10 cellular contexts compared by ENCODE assay signal in the genomic region with DNA sequence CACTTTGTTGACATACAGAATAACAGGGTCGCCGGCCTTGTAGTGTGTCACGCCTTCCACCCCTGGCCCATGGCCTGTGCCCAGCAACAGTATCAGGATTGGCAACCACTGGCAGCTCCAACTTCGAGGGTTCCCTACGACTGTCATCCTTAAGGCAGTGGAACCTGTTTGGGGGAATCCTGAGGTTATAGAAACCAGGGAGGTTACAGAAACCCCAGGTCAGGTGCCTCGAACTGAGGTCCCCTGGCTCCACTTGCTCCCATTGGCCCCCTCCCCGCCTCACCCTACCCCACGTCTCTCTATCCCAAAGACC. TPM values are rescaled to one million over a fixed set of nuclear protein-coding genes. Genes with fewer than 3 reads are reported as not detected.
A peak's percentile ranks its signal among the peaks of the same experiment; 100 is the strongest.
DNase-seq lines count a peak whose midpoint lies in the region; ATAC-seq and TF ChIP-seq lines count a peak whose summit lies in the region.
"Had no signal": no experiment of that assay in that cellular context is flagged by ENCODE, and none has a peak within 500 bp of the region (broad histone marks: within the 10 kb centered on the region; RNA-seq: fewer than 3 reads in every experiment).

No MANE protein-coding gene starts in this region.

- intact Hi-C loops in breast epithelium (cut with DNase I; ENCODE audit: low total_unique reads) (no loop called here), upper lobe of right lung (cut with DNase I) (no loop called here)

- H3K27ac Mint-ChIP-seq in activated naive CD4-positive, alpha-beta T cell treated with anti-CD3 and anti-CD28 coated beads, Interleukin-2, amount 10 ng/mL, durations not matched to agents 7 days and 5 days, result peak overlapping the region; percentile 98

- TF ChIP-seq CTCF in breast epithelium (IDR thresholded peaks at IDR 0.05) (no peak), upper lobe of right lung (IDR thresholded peaks at IDR 0.05) (no peak)

- H3K27me3 ChIP-seq in breast epithelium (no peaks in the 10 kb centered on the region), mesendoderm (ENCODE audit: insufficient read depth, low read length, poor library complexity) (no peaks in the 10 kb centered on the region), upper lobe of right lung (no peaks in the 10 kb centered on the region)

- no peak overlapping the region for H2BK5ac ChIP-seq in mesendoderm (ENCODE audit: low read length)

- ATAC-seq in upper lobe of right lung (no peak), HG03460 (IDR thresholded peaks at IDR 0.05; ENCODE audit: unreplicated experiment) (no peak), GM19035 (IDR thresholded peaks at IDR 0.05; ENCODE audit: unreplicated experiment) (no peak)

- peak overlapping the region; percentile 97 for H3K56ac ChIP-seq in mesendoderm (ENCODE audit: low read length)

- no peaks in the 10 kb centered on the region for H3K9me3 Mint-ChIP-seq in activated naive CD4-positive, alpha-beta T cell treated with anti-CD3 and anti-CD28 coated beads, Interleukin-2, amount 10 ng/mL, durations not matched to agents 7 days and 5 days

- H4K5ac ChIP-seq in mesendoderm (ENCODE audit: low read length), result no peak overlapping the region

- H3K36me3 Mint-ChIP-seq in activated naive CD4-positive, alpha-beta T cell treated with anti-CD3 and anti-CD28 coated beads, Interleukin-2, amount 10 ng/mL, durations not matched to agents 7 days and 5 days, result peaks cover 49% of the 10 kb centered on the region

- no peak overlapping the region for H3K23ac ChIP-seq in mesendoderm (ENCODE audit: low read length)

- no peak overlapping the region for H2BK15ac ChIP-seq in mesendoderm (replicated peaks; ENCODE audit: low read depth)

- H3K27me3 Mint-ChIP-seq in activated naive CD4-positive, alpha-beta T cell treated with anti-CD3 and anti-CD28 coated beads, Interleukin-2, amount 10 ng/mL, durations not matched to agents 7 days and 5 days, result no peaks in the 10 kb centered on the region

- H3K9ac ChIP-seq in mesendoderm (ENCODE audit: low read length), result peak overlapping the region; percentile 96

- peak overlapping the region; percentile 71 for H3K18ac ChIP-seq in mesendoderm (ENCODE audit: low read length)

- peak overlapping the region; percentile 41 for H4K8ac ChIP-seq in mesendoderm (ENCODE audit: low read depth, low read length)

- H3K9me3 ChIP-seq in breast epithelium (no peaks in the 10 kb centered on the region), upper lobe of right lung (no peaks in the 10 kb centered on the region)

- CTCF ChIA-PET in activated naive CD4-positive, alpha-beta T cell treated with anti-CD3 and anti-CD28 coated beads, Interleukin-2, amount 10 ng/mL, durations not matched to agents 7 days and 5 days (lab: Charles Lee), result interaction anchor here (1.0 to 2.7 kb wide), 3 partner anchors 20 to 139 kb away, joined by 5 to 8 read pairs (median 5); a partner anchor contains a TSS

- no CpG with 5 or more reads among the region's 8 CpGs for WGBS in mesendoderm (ENCODE audit: extremely low coverage, insufficient coverage, low lambda C conversion rate)

- TF ChIP-seq POLR2A in breast epithelium (IDR thresholded peaks at IDR 0.05), result no peak

- peak overlapping the region; percentile 98 for H3K4me3 Mint-ChIP-seq in activated naive CD4-positive, alpha-beta T cell treated with anti-CD3 and anti-CD28 coated beads, Interleukin-2, amount 10 ng/mL, durations not matched to agents 7 days and 5 days

- H3K27ac ChIP-seq in breast epithelium (peak overlapping the region; percentile 99), mesendoderm (ENCODE audit: low read depth, low read length) (peak overlapping the region; percentile 92), upper lobe of right lung (peak overlapping the region; percentile 100)

- H3K36me3 ChIP-seq in breast epithelium (no peaks in the 10 kb centered on the region), mesendoderm (ENCODE audit: control insufficient read depth, insufficient read depth, low read length) (peaks cover 4% of the 10 kb centered on the region), upper lobe of right lung (peaks cover 26% of the 10 kb centered on the region)

- H3K4me2 ChIP-seq in mesendoderm (ENCODE audit: low read length), result peak overlapping the region; percentile 61

- peaks cover 64% of the 10 kb centered on the region for H3K4me1 Mint-ChIP-seq in activated naive CD4-positive, alpha-beta T cell treated with anti-CD3 and anti-CD28 coated beads, Interleukin-2, amount 10 ng/mL, durations not matched to agents 7 days and 5 days

- H3K4me3 ChIP-seq in breast epithelium (peak overlapping the region; percentile 70 to 90 (median 72)), mesendoderm (ENCODE audit: low read length) (peak overlapping the region; percentile 64), upper lobe of right lung (peak overlapping the region; percentile 89)

- H2AK5ac ChIP-seq in mesendoderm (ENCODE audit: low read length), result no peak overlapping the region

- H3K79me1 ChIP-seq in mesendoderm (ENCODE audit: low read length), result no peaks in the 10 kb centered on the region

- no peaks in the 10 kb centered on the region for H3K79me2 ChIP-seq in mesendoderm (ENCODE audit: control insufficient read depth, insufficient read depth, low read length)

- H3K4ac ChIP-seq in mesendoderm (ENCODE audit: low read depth, low read length), result peak overlapping the region; percentile 66

- no peak for DNase-seq in activated naive CD4-positive, alpha-beta T cell treated with anti-CD3 and anti-CD28 coated beads, Interleukin-2, amount 10 ng/mL, durations not matched to agents 7 days and 5 days
- no peak for DNase-seq in activated naive CD4-positive, alpha-beta T cell (lab: John Stamatoyannopoulos, UW)
- no peak for DNase-seq in breast epithelium (ENCODE audit: low spot score in 2 of 2)
- no peak for DNase-seq in mesendoderm
- no peak for DNase-seq in upper lobe of right lung
- no peak for DNase-seq in NCI-H2171 treated with DMSO at 0.1 percent for 48 hours (lab: John Stamatoyannopoulos, UW)

- H3K4me1 ChIP-seq in breast epithelium (peaks cover 0 to 7% of the 10 kb centered on the region in 2 donors), mesendoderm (ENCODE audit: control insufficient read depth, low read depth, low read length) (no peaks in the 10 kb centered on the region), upper lobe of right lung (peaks cover 25% of the 10 kb centered on the region)

- no peak overlapping the region for H2BK120ac ChIP-seq in mesendoderm (ENCODE audit: low read depth, low read length)

RNA-seq across cellular contexts. Expression of a gene that starts 0.4 kb away (rescaled TPM):
- total RNA-seq in breast epithelium (10 to 100 TPM; 52.3 to 75.7 (median 71.1) TPM), upper lobe of right lung (52.0 TPM)
- 15.2 TPM for polyA plus RNA-seq in mesendoderm (2013, experiment 1 of 2)
- 15.1 TPM for polyA plus RNA-seq in mesendoderm (2013, experiment 2 of 2)

RNA-seq across cellular contexts. Expression of a gene that starts 6.2 kb away (rescaled TPM):
- total RNA-seq in breast epithelium (10 to 100 TPM; 17.0 to 41.6 (median 21.7) TPM), upper lobe of right lung (25.1 TPM)
- 69.3 TPM for polyA plus RNA-seq in mesendoderm (2013, experiment 1 of 2)
- polyA plus RNA-seq in mesendoderm (2013, experiment 2 of 2), result 71.2 TPM

RNA-seq across cellular contexts. Expression of a gene that starts 10.7 kb away (rescaled TPM):
- total RNA-seq in breast epithelium (1 to 10 TPM in 1 of 3 donors, not detected in 2; 1.3 TPM), upper lobe of right lung (not detected)
- polyA plus RNA-seq in mesendoderm (2013, experiment 1 of 2), result not detected
- not detected for polyA plus RNA-seq in mesendoderm (2013, experiment 2 of 2)
- total RNA-seq: dermis microvascular lymphatic vessel endothelial cell, LHCN-M2 had no signal

RNA-seq across cellular contexts. Expression of a gene that starts 18.5 kb away (rescaled TPM):
- total RNA-seq in breast epithelium (10 to 100 TPM; 66.5 to 88.8 (median 85.0) TPM), upper lobe of right lung (48.0 TPM)
- polyA plus RNA-seq in mesendoderm (2013, experiment 1 of 2), result 33.5 TPM
- polyA plus RNA-seq in mesendoderm (2013, experiment 2 of 2), result 32.5 TPM

RNA-seq across cellular contexts. Expression of a gene that starts 21.0 kb away (rescaled TPM):
- total RNA-seq in breast epithelium (10 to 100 TPM; 13.1 to 20.8 (median 17.1) TPM), upper lobe of right lung (17.8 TPM)
- polyA plus RNA-seq in mesendoderm (2013, experiment 1 of 2), result 31.6 TPM
- 33.1 TPM for polyA plus RNA-seq in mesendoderm (2013, experiment 2 of 2)
